In genomic region chr1:89547563-89548485, GRCh38 we compare ENCODE assay signal across 9 cellular contexts. TPM values are rescaled to one million over a fixed set of nuclear protein-coding genes. Genes with fewer than 3 reads are reported as not detected.
DNase-seq lines count a peak whose midpoint lies in the region; ATAC-seq, FAIRE-seq and TF ChIP-seq lines count a peak whose summit lies in the region.
"Had no signal": no experiment of that assay in that cellular context is flagged by ENCODE, and none has a peak within 500 bp of the region (broad histone marks: within the 10 kb centered on the region; RNA-seq: fewer than 3 reads in every experiment).

No MANE protein-coding gene starts in this region.

- H3K4me2 ChIP-seq in A549: peak overlapping the region; percentile 7; the same call in 1 of the 3 replicates

- intact Hi-C loops in left cardiac atrium (cut with DNase I): no loop called here

- H3K4me3 ChIP-seq in A549 (no peak overlapping the region), SJSA1 (no peak overlapping the region)

- ATAC-seq in A549 (peak in 1 of 2 experiments; percentile 41; a peak in 3 of 6 replicates), GM21723 (IDR thresholded peaks at IDR 0.05; ENCODE audit: unreplicated experiment) (peak; percentile 52), left cardiac atrium (peak; percentile 56 to 75), GM19351 (IDR thresholded peaks at IDR 0.05; ENCODE audit: unreplicated experiment) (no peak), GM19467 (IDR thresholded peaks at IDR 0.05; ENCODE audit: unreplicated experiment) (no peak)

- FAIRE-seq in A549 (lab: Jason Lieb, UNC): no peak

- no peak for TF ChIP-seq RAD21 in A549 (conservative IDR thresholded peaks at IDR 0.05 in 1 of 2, IDR thresholded peaks at IDR 0.05 in 1 of 2)

- no peaks in the 10 kb centered on the region for H3K9me3 ChIP-seq in A549
- no peaks in the 10 kb centered on the region for H3K9me3 ChIP-seq in SJSA1 (replicated peaks)

- peaks cover 39% of the 10 kb centered on the region for H3K4me1 ChIP-seq in A549
- peaks cover 22% of the 10 kb centered on the region for H3K4me1 ChIP-seq in SJSA1 (replicated peaks)

- no peaks in the 10 kb centered on the region for H3K27me3 ChIP-seq in SJSA1 (replicated peaks)

- no peaks in the 10 kb centered on the region for H3K36me3 ChIP-seq in SJSA1

- H3K27ac ChIP-seq in A549 (no peak overlapping the region), SJSA1 (no peak overlapping the region)
- H3K27ac ChIP-seq: parathyroid adenoma had no signal

- no peak for TF ChIP-seq CTCF in A549 (IDR thresholded peaks at IDR 0.05)

- no peak for TF ChIP-seq POLR2A in A549 (IDR thresholded peaks at IDR 0.05; ENCODE audit: low read length)

- WGBS in A549 (ENCODE audit: missing lambda C conversion rate): 57% methylated on average over 2 of the region's 3 CpGs

- TF ChIP-seq EP300 in A549 (IDR thresholded peaks at IDR 0.05): no peak

- DNase-seq in A549 (ENCODE audit: low read depth in 1 of 2, low spot score in 1 of 2): peak in 1 of 2 experiments; percentile 43
- DNase-seq in SJSA1 (ENCODE audit: low read depth in 1 of 2, low spot score in 2 of 2): peak; percentile 15 to 48
- no peak for DNase-seq in left cardiac atrium
- no peak for DNase-seq in activated effector memory CD4-positive, alpha-beta T cell treated with anti-CD3 and anti-CD28 coated beads, Interleukin-2, amount 50 U/mL, for 16 hours
- no peak for DNase-seq in HuH-7.5 (ENCODE audit: low spot score)

- CTCF ChIA-PET in A549 (lab: Yijun Ruan, JAX): no interaction called here

- POLR2A ChIA-PET in A549 (lab: Yijun Ruan, JAX): interaction anchor here (0.7 kb wide), 2 partner anchors 24 to 864 kb away, joined by 3 read pairs; partner anchors contain the start of genes LRRC8B and PKN2

TF ChIP-seq in A549, 52 proteins besides CTCF, POLR2A, EP300 and RAD21:
- TF ChIP-seq RARB (CRISPR knock-in tag; IDR thresholded peaks at IDR 0.05) (no peak), PHF8 (IDR thresholded peaks at IDR 0.05; ENCODE audit: borderline replicate concordance, low read depth) (no peak), HDAC2 (IDR thresholded peaks at IDR 0.05) (no peak), GATA3 (IDR thresholded peaks at IDR 0.05; ENCODE audit: borderline replicate concordance) (no peak), ZFP36 (IDR thresholded peaks at IDR 0.05; ENCODE audit: borderline replicate concordance, partially characterized antibody) (no peak), MAX (IDR thresholded peaks at IDR 0.05) (no peak), CBX2 (IDR thresholded peaks at IDR 0.05; ENCODE audit: borderline replicate concordance, low read depth) (no peak), JUN (IDR thresholded peaks at IDR 0.05) (no peak), KDM5A (IDR thresholded peaks at IDR 0.05) (no peak), USF2 (IDR thresholded peaks at IDR 0.05) (no peak), POLR2AphosphoS2 (conservative IDR thresholded peaks at IDR 0.05; ENCODE audit: low read length) (no peak), CEBPB (IDR thresholded peaks at IDR 0.05) (no peak), ELK1 (IDR thresholded peaks at IDR 0.05; ENCODE audit: low read depth, low read length) (no peak), FOXS1 (CRISPR knock-in tag; IDR thresholded peaks at IDR 0.05) (no peak), TFCP2L1 (CRISPR knock-in tag; IDR thresholded peaks at IDR 0.05) (no peak), HMGXB4 (CRISPR knock-in tag; IDR thresholded peaks at IDR 0.05; ENCODE audit: borderline replicate concordance) (no peak), FOSB (CRISPR knock-in tag; IDR thresholded peaks at IDR 0.05) (no peak), EHMT2 (IDR thresholded peaks at IDR 0.05; ENCODE audit: low read depth) (no peak), HES2 (IDR thresholded peaks at IDR 0.05) (no peak), BCL3 (IDR thresholded peaks at IDR 0.05) (no peak)

RNA-seq across cellular contexts. Expression of gene LRRC8B, which starts 23.2 kb away (rescaled TPM):
- polyA plus RNA-seq in A549 (2011; rRNA removed) (10.3 and 11.1 TPM in 2 replicates), A549 (2017; fragmentation: RNase III; extraction: RNeasy Plus Mini Kit Qiagen cat#74134 plus additional on column Dnase treatment) (3.2 to 3.3 TPM (median 3.2 TPM) in 3 replicates)
- 2.5 and 3.9 TPM in 2 replicates for polyA plus RNA-seq in A549 (2012; cell fraction: cytosol; rRNA removed)
- polyA plus RNA-seq in A549 (2012; cell fraction: nucleus; rRNA removed): 2.1 and 2.7 TPM in 2 replicates
- 23.4 and 29.1 TPM in 2 replicates for polyA minus RNA-seq in A549 (2011; rRNA and poly(A)+ RNA removed)
- 2.6 and 7.4 TPM in 2 replicates for total RNA-seq in SJSA1 (2014; rRNA removed; shearing (Covaris generic))
- 1 to 10 TPM; 4.9 to 6.9 TPM for total RNA-seq in left cardiac atrium

Comparison
In these comparisons a context has a peak if more than half of its experiments do, and no peak if none do; other contexts are left out.
1. ATAC-seq: peak in GM21723 (single experiment) and left cardiac atrium (2 of 2); none in GM19351 (single experiment) and GM19467 (single experiment).
2. DNase-seq: peak in SJSA1 (2 of 2); none in left cardiac atrium (single experiment), activated effector memory CD4-positive, alpha-beta T cell treated with anti-CD3 and anti-CD28 coated beads, Interleukin-2, amount 50 U/mL, for 16 hours (single experiment) and HuH-7.5 (single experiment).